8 cellular contexts compared by ENCODE assay signal in genomic region chr11:65134952-65135632, GRCh38. TPM values are rescaled to one million over a fixed set of nuclear protein-coding genes. Genes with fewer than 3 reads are reported as not detected.
DNase-seq lines count a peak whose midpoint lies in the region; ATAC-seq, FAIRE-seq and TF ChIP-seq lines count a peak whose summit lies in the region.

No MANE protein-coding gene starts in this region.

- no peak for TF ChIP-seq CTCF in DND-41 (IDR thresholded peaks at IDR 0.05; ENCODE audit: borderline replicate concordance, extremely low read depth, low read length, poor library complexity, severe bottlenecking)
- TF ChIP-seq CTCF in fibroblast of lung (conservative IDR thresholded peaks at IDR 0.05 in 1 of 2, IDR thresholded peaks at IDR 0.05 in 1 of 2; ENCODE audit: low read depth in 1 of 2, low read length in 2 of 2): no peak

- H3K27ac ChIP-seq in DND-41 (ENCODE audit: low read length): peak overlapping the region; percentile 100
- peak overlapping the region; percentile 98 for H3K27ac ChIP-seq in GM23248
- peak overlapping the region; percentile 100 for H3K27ac ChIP-seq in Karpas-422 (ENCODE audit: low read length)
- H3K27ac ChIP-seq in fibroblast of lung (ENCODE audit: insufficient read depth, low read length): peak overlapping the region; percentile 95
- peak overlapping the region; percentile 99 for H3K27ac ChIP-seq in naive thymus-derived CD4-positive, alpha-beta T cell (ENCODE audit: low read depth, low read length)

- H3K9me3 ChIP-seq in DND-41 (ENCODE audit: insufficient read depth, low read length, severe bottlenecking) (no peaks in the 10 kb centered on the region), GM23248 (ENCODE audit: low read depth) (no peaks in the 10 kb centered on the region), Karpas-422 (ENCODE audit: low read length) (no peaks in the 10 kb centered on the region), fibroblast of lung (ENCODE audit: control insufficient read depth, insufficient read depth, low read depth, low read length) (no peaks in the 10 kb centered on the region)
- no peaks in the 10 kb centered on the region for H3K9me3 ChIP-seq in naive thymus-derived CD4-positive, alpha-beta T cell (ENCODE audit: control insufficient read depth in 2 of 3, low read length in 3 of 3)

- peak overlapping the region; percentile 98 for H3K4me3 Mint-ChIP-seq in activated T-helper 17 cell treated with anti-CD3 and anti-CD28 coated beads, Interleukin-2, amount 50 U/mL, for 72 hours
- H3K4me3 Mint-ChIP-seq in naive thymus-derived CD4-positive, alpha-beta T cell: peak overlapping the region; percentile 89 to 100 (median 99)
- H3K4me3 Mint-ChIP-seq in stimulated activated naive CD8-positive, alpha-beta T cell treated with anti-CD3 and anti-CD28 coated beads, Interleukin-15, Interleukin-2, amounts not matched to agents 100 ng/mL and 50 ng/mL, for 24 hours: peak overlapping the region; percentile 99

- H3K79me2 ChIP-seq in DND-41 (ENCODE audit: insufficient read depth, low read length): peaks cover 26% of the 10 kb centered on the region
- peaks cover 37% of the 10 kb centered on the region for H3K79me2 ChIP-seq in GM23248 (ENCODE audit: insufficient read depth)
- peaks cover 27% of the 10 kb centered on the region for H3K79me2 ChIP-seq in Karpas-422 (ENCODE audit: low read length)
- peaks cover 25% of the 10 kb centered on the region for H3K79me2 ChIP-seq in fibroblast of lung (ENCODE audit: control insufficient read depth, insufficient read depth, low read length)

- peaks cover 29% of the 10 kb centered on the region for H3K4me1 ChIP-seq in DND-41 (ENCODE audit: insufficient read depth, low read length)
- H3K4me1 ChIP-seq in GM23248 (ENCODE audit: insufficient read depth): peaks cover 8% of the 10 kb centered on the region
- peaks cover 44% of the 10 kb centered on the region for H3K4me1 ChIP-seq in Karpas-422 (ENCODE audit: low read length)
- H3K4me1 ChIP-seq in fibroblast of lung (ENCODE audit: control insufficient read depth, extremely low read depth, insufficient read depth, low read length): peaks cover 10% of the 10 kb centered on the region
- peaks cover 10 to 21% of the 10 kb centered on the region in 2 donors for H3K4me1 ChIP-seq in naive thymus-derived CD4-positive, alpha-beta T cell (ENCODE audit: control insufficient read depth in 2 of 2, insufficient read depth in 2 of 2, low read length in 2 of 2)

- no peaks in the 10 kb centered on the region for H3F3A ChIP-seq in GM23248 (ENCODE audit: insufficient read depth)

- DNase-seq in DND-41: peak; percentile 90
- peak; percentile 95 for DNase-seq in GM23248
- peak; percentile 97 for DNase-seq in Karpas-422
- peak; percentile 91 for DNase-seq in RCC 7860 (ENCODE audit: low spot score)
- peak; percentile 95 to 99 for DNase-seq in fibroblast of lung (ENCODE audit: low read depth in 2 of 2)
- DNase-seq in naive thymus-derived CD4-positive, alpha-beta T cell: peak in 8 of 9 donors; percentile 75 to 94 (median 92)

- intact Hi-C loops in naive thymus-derived CD4-positive, alpha-beta T cell (cut with micrococcal nuclease): loop anchor here (1.0 to 5.0 kb wide), 14 partner anchors 13 to 1453 kb away; partner anchors contain the start of genes CAPN1 (in 2 of the 2), CDCA5 (in 2 of the 2), FAU (in 2 of the 2) and MRPL49 (in 2 of the 2)

- peak; percentile 86 for FAIRE-seq in RCC 7860 (lab: Jason Lieb, UNC)

- 1 to 3% methylated on average over 24 of the region's 24 CpGs for WGBS in GM23248 (ENCODE audit: low coverage in 1 of 2, low lambda C conversion rate in 2 of 2, missing lambda C conversion rate in 2 of 2), 2 experiments

- H2AFZ ChIP-seq in DND-41 (ENCODE audit: low read depth, low read length): peak overlapping the region; percentile 96
- peak overlapping the region; percentile 82 for H2AFZ ChIP-seq in GM23248
- peak overlapping the region; percentile 87; the same call in 1 of the 2 replicates for H2AFZ ChIP-seq in Karpas-422 (ENCODE audit: low read length)
- peak overlapping the region; percentile 82 for H2AFZ ChIP-seq in fibroblast of lung (ENCODE audit: low read length)

- H3K9me3 Mint-ChIP-seq in activated T-helper 17 cell treated with anti-CD3 and anti-CD28 coated beads, Interleukin-2, amount 50 U/mL, for 72 hours: no peaks in the 10 kb centered on the region
- H3K9me3 Mint-ChIP-seq in naive thymus-derived CD4-positive, alpha-beta T cell: peaks cover 0 to 3% (median 0%) of the 10 kb centered on the region in 11 donors
- no peaks in the 10 kb centered on the region for H3K9me3 Mint-ChIP-seq in stimulated activated naive CD8-positive, alpha-beta T cell treated with anti-CD3 and anti-CD28 coated beads, Interleukin-15, Interleukin-2, amounts not matched to agents 100 ng/mL and 50 ng/mL, for 24 hours

- peak overlapping the region; percentile 71 to 86 for H3K4me3 ChIP-seq in DND-41 (ENCODE audit: low read depth in 1 of 2, low read length in 2 of 2)
- H3K4me3 ChIP-seq in GM23248: peak overlapping the region; percentile 84
- peak overlapping the region; percentile 91 for H3K4me3 ChIP-seq in Karpas-422 (ENCODE audit: low read length)
- H3K4me3 ChIP-seq in fibroblast of lung (replicated peaks in 1 of 4; ENCODE audit: control extremely low read depth in 1 of 4, insufficient read depth in 1 of 4, low read depth in 3 of 4, low read length in 4 of 4): peak overlapping the region; percentile 78 to 95 (median 86)
- peak overlapping the region; percentile 90 for H3K4me3 ChIP-seq in naive thymus-derived CD4-positive, alpha-beta T cell (ENCODE audit: low read length)

- H3K9ac ChIP-seq in DND-41 (ENCODE audit: low read depth, low read length) (peak overlapping the region; percentile 82), GM23248 (peak overlapping the region; percentile 98), Karpas-422 (ENCODE audit: low read length) (peak overlapping the region; percentile 99), fibroblast of lung (ENCODE audit: insufficient read depth, low read length) (peak overlapping the region; percentile 86)

- peaks cover 17% of the 10 kb centered on the region for H4K20me1 ChIP-seq in DND-41 (ENCODE audit: insufficient read depth, low read length)
- H4K20me1 ChIP-seq in GM23248 (ENCODE audit: insufficient read depth): no peaks in the 10 kb centered on the region
- peaks cover 21% of the 10 kb centered on the region; the same call in 1 of the 2 replicates for H4K20me1 ChIP-seq in Karpas-422 (ENCODE audit: insufficient read depth, low read depth, low read length)
- H4K20me1 ChIP-seq in fibroblast of lung (ENCODE audit: control insufficient read depth, extremely low read depth, insufficient read depth, low read length): no peaks in the 10 kb centered on the region

- POLR2A ChIA-PET in naive thymus-derived CD4-positive, alpha-beta T cell (lab: Charles Lee): interaction anchor here (0.5 to 8.9 kb wide), 57 partner anchors 8 to 1249 kb away, joined by 3 to 237 read pairs (median 4); partner anchors contain the start of genes CAPN1, CDC42EP2, CDCA5 and DPF2

- no peaks in the 10 kb centered on the region for H3K9me2 ChIP-seq in GM23248 (ENCODE audit: insufficient read depth)
- H3K9me2 ChIP-seq in Karpas-422 (replicated peaks; ENCODE audit: insufficient read depth, low read length): no peaks in the 10 kb centered on the region

- no peaks in the 10 kb centered on the region for H3K27me3 ChIP-seq in DND-41 (ENCODE audit: insufficient read depth, low read length, poor library complexity)
- no peaks in the 10 kb centered on the region for H3K27me3 ChIP-seq in GM23248 (replicated peaks; ENCODE audit: insufficient read depth)
- no peaks in the 10 kb centered on the region for H3K27me3 ChIP-seq in Karpas-422 (ENCODE audit: low read length)
- no peaks in the 10 kb centered on the region for H3K27me3 ChIP-seq in fibroblast of lung (ENCODE audit: control insufficient read depth, insufficient read depth, low read length)
- H3K27me3 ChIP-seq in naive thymus-derived CD4-positive, alpha-beta T cell (ENCODE audit: control insufficient read depth in 2 of 2, insufficient read depth in 2 of 2, low read length in 2 of 2): no peaks in the 10 kb centered on the region

- peaks cover 17% of the 10 kb centered on the region for H3K4me1 Mint-ChIP-seq in activated T-helper 17 cell treated with anti-CD3 and anti-CD28 coated beads, Interleukin-2, amount 50 U/mL, for 72 hours
- peaks cover 31 to 50% (median 40%) of the 10 kb centered on the region in 7 donors for H3K4me1 Mint-ChIP-seq in naive thymus-derived CD4-positive, alpha-beta T cell
- H3K4me1 Mint-ChIP-seq in stimulated activated naive CD8-positive, alpha-beta T cell treated with anti-CD3 and anti-CD28 coated beads, Interleukin-15, Interleukin-2, amounts not matched to agents 100 ng/mL and 50 ng/mL, for 24 hours (ENCODE audit: low read depth): peaks cover 54% of the 10 kb centered on the region

- peak overlapping the region; percentile 99 for H3K27ac Mint-ChIP-seq in activated T-helper 17 cell treated with anti-CD3 and anti-CD28 coated beads, Interleukin-2, amount 50 U/mL, for 72 hours
- peak overlapping the region; percentile 97 to 100 (median 99) for H3K27ac Mint-ChIP-seq in naive thymus-derived CD4-positive, alpha-beta T cell
- H3K27ac Mint-ChIP-seq in stimulated activated naive CD8-positive, alpha-beta T cell treated with anti-CD3 and anti-CD28 coated beads, Interleukin-15, Interleukin-2, amounts not matched to agents 100 ng/mL and 50 ng/mL, for 24 hours: peak overlapping the region; percentile 100

- H3K27me3 Mint-ChIP-seq in activated T-helper 17 cell treated with anti-CD3 and anti-CD28 coated beads, Interleukin-2, amount 50 U/mL, for 72 hours: no peaks in the 10 kb centered on the region
- peaks cover 0 to 3% (median 0%) of the 10 kb centered on the region in 5 donors for H3K27me3 Mint-ChIP-seq in naive thymus-derived CD4-positive, alpha-beta T cell
- H3K27me3 Mint-ChIP-seq in stimulated activated naive CD8-positive, alpha-beta T cell treated with anti-CD3 and anti-CD28 coated beads, Interleukin-15, Interleukin-2, amounts not matched to agents 100 ng/mL and 50 ng/mL, for 24 hours: no peaks in the 10 kb centered on the region

- peaks cover 50% of the 10 kb centered on the region for H3K36me3 Mint-ChIP-seq in activated T-helper 17 cell treated with anti-CD3 and anti-CD28 coated beads, Interleukin-2, amount 50 U/mL, for 72 hours (ENCODE audit: low read depth)
- peaks cover 0 to 16% (median 4%) of the 10 kb centered on the region in 5 donors for H3K36me3 Mint-ChIP-seq in naive thymus-derived CD4-positive, alpha-beta T cell
- H3K36me3 Mint-ChIP-seq in stimulated activated naive CD8-positive, alpha-beta T cell treated with anti-CD3 and anti-CD28 coated beads, Interleukin-15, Interleukin-2, amounts not matched to agents 100 ng/mL and 50 ng/mL, for 24 hours (ENCODE audit: low read depth): peaks cover 7% of the 10 kb centered on the region

- peak; percentile 90 for ATAC-seq in DND-41 (ENCODE audit: insufficient read depth, low read depth)
- ATAC-seq in activated T-helper 17 cell treated with anti-CD3 and anti-CD28 coated beads, Interleukin-2, amount 50 U/mL, for 72 hours (replicated peaks): peak; percentile 93
- peak; percentile 90 for ATAC-seq in naive thymus-derived CD4-positive, alpha-beta T cell

- peaks cover 30% of the 10 kb centered on the region for H3K36me3 ChIP-seq in DND-41 (ENCODE audit: insufficient read depth, low read length)
- H3K36me3 ChIP-seq in GM23248 (ENCODE audit: low read depth): 0 out of 2 replicates have a peak, but pooled peaks cover 4% of the 10 kb centered on the region
- H3K36me3 ChIP-seq in Karpas-422 (ENCODE audit: insufficient read depth, low read length): peaks cover 16% of the 10 kb centered on the region
- peaks cover 18% of the 10 kb centered on the region for H3K36me3 ChIP-seq in fibroblast of lung (ENCODE audit: control insufficient read depth, insufficient read depth, low read length)
- H3K36me3 ChIP-seq in naive thymus-derived CD4-positive, alpha-beta T cell (ENCODE audit: control insufficient read depth in 2 of 3, insufficient read depth in 3 of 3, low read length in 3 of 3): peaks cover 0 to 39% (median 16%) of the 10 kb centered on the region in 3 experiments

- H3K4me2 ChIP-seq in DND-41 (ENCODE audit: insufficient read depth, low read length): peak overlapping the region; percentile 83
- peak overlapping the region; percentile 82 for H3K4me2 ChIP-seq in GM23248 (ENCODE audit: unreplicated experiment)
- peak overlapping the region; percentile 98 for H3K4me2 ChIP-seq in Karpas-422 (ENCODE audit: low read depth, low read length, poor library complexity, severe bottlenecking)
- H3K4me2 ChIP-seq in fibroblast of lung (ENCODE audit: extremely low read depth, insufficient read depth, low read length): peak overlapping the region; percentile 100

- CTCF ChIA-PET in naive thymus-derived CD4-positive, alpha-beta T cell (lab: Charles Lee): interaction anchor here (0.6 to 2.6 kb wide), 7 partner anchors 13 to 941 kb away, joined by 3 to 12 read pairs (median 3); partner anchors contain the start of genes FAU and MRPL49

- in situ Hi-C loops in GM23248 (cut with MboI): no loop called here

RNA-seq across cellular contexts. Expression of gene SYVN1, which starts 0.8 kb away (rescaled TPM):
- total RNA-seq in GM23248 (2014; rRNA removed; shearing (Covaris generic)): 29.5 and 64.2 TPM in 2 replicates
- polyA plus RNA-seq in GM23248 (2016; fragmentation: Nextera tagmentation; extraction: Ambion mirVana): 18.0 and 21.2 TPM in 2 replicates
- 73.6 and 118 TPM in 2 replicates for total RNA-seq in Karpas-422 (2014; rRNA removed; shearing (Covaris generic); ENCODE audit: low replicate concordance)
- 10 to 100 TPM; 28.9 to 30.8 TPM for total RNA-seq in activated T-helper 17 cell treated with anti-CD3 and anti-CD28 coated beads, Interleukin-2, amount 50 U/mL, for 72 hours
- total RNA-seq in fibroblast of lung: 13.6 and 15.5 TPM in 2 replicates
- polyA plus RNA-seq in fibroblast of lung: 25.2 and 30.4 TPM in 2 replicates
- 26.7 and 28.2 TPM in 2 replicates for polyA plus RNA-seq in fibroblast of lung (2012)
- 259 and 336 TPM in 2 replicates for polyA minus RNA-seq in fibroblast of lung (ENCODE audit: low replicate concordance)
- total RNA-seq in naive thymus-derived CD4-positive, alpha-beta T cell: 10 to 100 TPM; 61.0 to 84.6 (median 67.9) TPM
- 10 to 100 TPM in 1 of 2 donors, 1 to 10 TPM in 1; 8.6 to 15.0 TPM for polyA plus RNA-seq in naive thymus-derived CD4-positive, alpha-beta T cell

RNA-seq across cellular contexts. Expression of gene MRPL49, which starts 13.0 kb away (rescaled TPM):
- 65.6 and 78.4 TPM in 2 replicates for total RNA-seq in GM23248 (2014; rRNA removed; shearing (Covaris generic))
- polyA plus RNA-seq in GM23248 (2016; fragmentation: Nextera tagmentation; extraction: Ambion mirVana) (48.6 and 53.3 TPM in 2 replicates), fibroblast of lung (55.5 and 60.8 TPM in 2 replicates)
- 44.5 and 65.8 TPM in 2 replicates for total RNA-seq in Karpas-422 (2014; rRNA removed; shearing (Covaris generic); ENCODE audit: low replicate concordance)
- total RNA-seq in activated T-helper 17 cell treated with anti-CD3 and anti-CD28 coated beads, Interleukin-2, amount 50 U/mL, for 72 hours: 10 to 100 TPM; 61.7 to 87.7 TPM
- 46.2 and 70.8 TPM in 2 replicates for total RNA-seq in fibroblast of lung
- polyA plus RNA-seq in fibroblast of lung (2012): 39.5 and 45.3 TPM in 2 replicates
- 58.5 and 106 TPM in 2 replicates for polyA minus RNA-seq in fibroblast of lung (ENCODE audit: low replicate concordance)
- 10 to 100 TPM; 38.1 to 65.5 (median 51.9) TPM for total RNA-seq in naive thymus-derived CD4-positive, alpha-beta T cell
- polyA plus RNA-seq in naive thymus-derived CD4-positive, alpha-beta T cell: 100 to 1,000 TPM in 1 of 2 donors, 10 to 100 TPM in 1; 93.7 to 102 TPM

RNA-seq across cellular contexts. Expression of gene FAU, which starts 13.2 kb away (rescaled TPM):
- total RNA-seq in GM23248 (2014; rRNA removed; shearing (Covaris generic)): 180 and 199 TPM in 2 replicates
- polyA plus RNA-seq in GM23248 (2016; fragmentation: Nextera tagmentation; extraction: Ambion mirVana) (342 and 365 TPM in 2 replicates), fibroblast of lung (256 and 290 TPM in 2 replicates)
- 662 and 1,340 TPM in 2 replicates for total RNA-seq in Karpas-422 (2014; rRNA removed; shearing (Covaris generic); ENCODE audit: low replicate concordance)
- 100 to 1,000 TPM; 929 to 948 TPM for total RNA-seq in activated T-helper 17 cell treated with anti-CD3 and anti-CD28 coated beads, Interleukin-2, amount 50 U/mL, for 72 hours
- 336 and 338 TPM in 2 replicates for total RNA-seq in fibroblast of lung
- 927 and 982 TPM in 2 replicates for polyA plus RNA-seq in fibroblast of lung (2012)
- 57.5 and 61.8 TPM in 2 replicates for polyA minus RNA-seq in fibroblast of lung (ENCODE audit: low replicate concordance)
- total RNA-seq in naive thymus-derived CD4-positive, alpha-beta T cell: 1,000 to 10,000 TPM; 1,053 to 1,849 (median 1,722) TPM
- polyA plus RNA-seq in naive thymus-derived CD4-positive, alpha-beta T cell: 1,000 to 10,000 TPM; 1,055 to 1,372 TPM

RNA-seq across cellular contexts. Expression of gene ZNHIT2, which starts 17.6 kb away (rescaled TPM):
- 12.3 and 13.2 TPM in 2 replicates for total RNA-seq in GM23248 (2014; rRNA removed; shearing (Covaris generic))
- polyA plus RNA-seq in GM23248 (2016; fragmentation: Nextera tagmentation; extraction: Ambion mirVana): 15.5 and 15.6 TPM in 2 replicates
- total RNA-seq in Karpas-422 (2014; rRNA removed; shearing (Covaris generic); ENCODE audit: low replicate concordance): 11.3 and 18.0 TPM in 2 replicates
- total RNA-seq in activated T-helper 17 cell treated with anti-CD3 and anti-CD28 coated beads, Interleukin-2, amount 50 U/mL, for 72 hours: 10 to 100 TPM in 1 of 2 donors, 1 to 10 TPM in 1; 6.3 to 10.0 TPM
- 12.8 and 13.2 TPM in 2 replicates for total RNA-seq in fibroblast of lung
- 1.4 and 1.7 TPM in 2 replicates for polyA plus RNA-seq in fibroblast of lung
- 5.8 and 10.2 TPM in 2 replicates for polyA plus RNA-seq in fibroblast of lung (2012)
- polyA minus RNA-seq in fibroblast of lung (ENCODE audit: low replicate concordance): 0.94 and 1.0 TPM in 2 replicates
- total RNA-seq in naive thymus-derived CD4-positive, alpha-beta T cell: 10 to 100 TPM in 4 of 5 experiments, 1 to 10 TPM in 1; 9.9 to 18.2 (median 11.3) TPM
- 10 to 100 TPM; 29.9 to 35.6 TPM for polyA plus RNA-seq in naive thymus-derived CD4-positive, alpha-beta T cell

RNA-seq across cellular contexts. Expression of gene TM7SF2, which starts 23.4 kb away (rescaled TPM):
- 0.65 and 0.89 TPM in 2 replicates for total RNA-seq in GM23248 (2014; rRNA removed; shearing (Covaris generic))
- polyA plus RNA-seq in GM23248 (2016; fragmentation: Nextera tagmentation; extraction: Ambion mirVana): 2.5 and 2.6 TPM in 2 replicates
- total RNA-seq in Karpas-422 (2014; rRNA removed; shearing (Covaris generic); ENCODE audit: low replicate concordance): 160 and 161 TPM in 2 replicates
- total RNA-seq in activated T-helper 17 cell treated with anti-CD3 and anti-CD28 coated beads, Interleukin-2, amount 50 U/mL, for 72 hours: 10 to 100 TPM; 19.7 to 20.1 TPM
- 30.0 and 89.5 TPM in 2 replicates for total RNA-seq in fibroblast of lung
- polyA plus RNA-seq in fibroblast of lung: 11.7 and 16.9 TPM in 2 replicates
- polyA plus RNA-seq in fibroblast of lung (2012): 12.7 and 21.9 TPM in 2 replicates
- 74.8 and 156 TPM in 2 replicates for polyA minus RNA-seq in fibroblast of lung (ENCODE audit: low replicate concordance)
- 10 to 100 TPM; 21.6 to 37.8 (median 30.8) TPM for total RNA-seq in naive thymus-derived CD4-positive, alpha-beta T cell
- polyA plus RNA-seq in naive thymus-derived CD4-positive, alpha-beta T cell: 10 to 100 TPM; 15.0 to 21.1 TPM

Comparison
In these comparisons a context has a peak if more than half of its experiments do, and no peak if none do; other contexts are left out.
1. Peak in every context shown above with its lines: DNase-seq, ATAC-seq, H3K4me3 ChIP-seq and H3K27ac ChIP-seq.